In genomic region chr2:200586644-200586975, GRCh38 we compare ENCODE assay signal across 9 cellular contexts. TPM values are rescaled to one million over a fixed set of nuclear protein-coding genes. Genes with fewer than 3 reads are reported as not detected.
A peak's percentile ranks its signal among the peaks of the same experiment; 100 is the strongest.
DNase-seq lines count a peak whose midpoint lies in the region; ATAC-seq and TF ChIP-seq lines count a peak whose summit lies in the region.
"Had no signal": no experiment of that assay in that cellular context is flagged by ENCODE, and none has a peak within 500 bp of the region (broad histone marks: within the 10 kb centered on the region; RNA-seq: fewer than 3 reads in every experiment).

No MANE protein-coding gene starts in this region.

- H3K36me3 ChIP-seq in BE2C: no peaks in the 10 kb centered on the region
- no peaks in the 10 kb centered on the region for H3K36me3 ChIP-seq in osteoblast (ENCODE audit: insufficient read depth, low read length)

- H3K27me3 ChIP-seq in BE2C (no peaks in the 10 kb centered on the region), osteoblast (ENCODE audit: insufficient read depth, low read length) (no peaks in the 10 kb centered on the region)

- peaks cover 7% of the 10 kb centered on the region for H3K4me1 Mint-ChIP-seq in T-helper 17 cell

- H3K4me3 Mint-ChIP-seq in T-helper 17 cell: peak overlapping the region; percentile 84

- peak overlapping the region; percentile 30 for H3K27ac ChIP-seq in osteoblast (ENCODE audit: low read depth, low read length)

- H3K4me1 ChIP-seq in BE2C: no peaks in the 10 kb centered on the region
- H3K4me1 ChIP-seq in osteoblast (ENCODE audit: insufficient read depth, low read length): peaks cover 4% of the 10 kb centered on the region

- H3K4me2 ChIP-seq in osteoblast (ENCODE audit: insufficient read depth, low read length): peak overlapping the region; percentile 96

- no peaks in the 10 kb centered on the region for H4K20me1 ChIP-seq in osteoblast (ENCODE audit: insufficient read depth, low read length)

- H3K9me3 ChIP-seq in BE2C (no peaks in the 10 kb centered on the region), T-helper 17 cell (ENCODE audit: control insufficient read depth, low read length, poor library complexity, severe bottlenecking) (no peaks in the 10 kb centered on the region), osteoblast (ENCODE audit: low read depth, low read length) (no peaks in the 10 kb centered on the region)

- H3K79me2 ChIP-seq in osteoblast (ENCODE audit: insufficient read depth, low read length): no peaks in the 10 kb centered on the region

- no peak overlapping the region for H3K27ac Mint-ChIP-seq in T-helper 17 cell

- H3K36me3 Mint-ChIP-seq in T-helper 17 cell (ENCODE audit: low read depth): peaks cover 3% of the 10 kb centered on the region

- peak overlapping the region; percentile 98 for H2AFZ ChIP-seq in osteoblast (ENCODE audit: low read length)

- ATAC-seq in T-helper 17 cell (no peak), GM21528 (IDR thresholded peaks at IDR 0.05; ENCODE audit: low FRiP score, unreplicated experiment) (no peak), GM21717 (IDR thresholded peaks at IDR 0.05; ENCODE audit: unreplicated experiment) (no peak), GM19397 (IDR thresholded peaks at IDR 0.05; ENCODE audit: unreplicated experiment) (no peak)

- H3K27me3 Mint-ChIP-seq in T-helper 17 cell: peaks cover 16% of the 10 kb centered on the region

- H3K4me3 ChIP-seq in BE2C (ENCODE audit: low read depth, low read length) (peak overlapping the region; percentile 61; the same call in 1 of the 2 replicates), fibroblast of villous mesenchyme (ENCODE audit: low read depth, low read length) (peak overlapping the region; percentile 68), osteoblast (ENCODE audit: insufficient read depth, low read length) (peak overlapping the region; percentile 82)

- TF ChIP-seq CTCF in BE2C (IDR thresholded peaks at IDR 0.05; ENCODE audit: low read depth, low read length): no peak
- no peak for TF ChIP-seq CTCF in fibroblast of villous mesenchyme (IDR thresholded peaks at IDR 0.05; ENCODE audit: insufficient read depth, low read depth, low read length)
- TF ChIP-seq CTCF in osteoblast (IDR thresholded peaks at IDR 0.05; ENCODE audit: extremely low read depth, low read depth, low read length): no peak

- DNase-seq in BE2C (no peak), T-helper 17 cell (no peak), fibroblast of villous mesenchyme (ENCODE audit: low read depth) (no peak), osteoblast (ENCODE audit: insufficient read length, low spot score, missing footprints) (no peak), mucosa of gallbladder (ENCODE audit: low spot score) (no peak)
- DNase-seq: DMS 273 treated with DMSO at 0.1 percent for 48 hours had no signal

RNA-seq across cellular contexts. Expression of gene AOX1, which starts 0.8 kb away (rescaled TPM):
- polyA plus RNA-seq in BE2C (2012; ENCODE audit: insufficient read depth, insufficient read length, low read depth): 1.0 TPM
- total RNA-seq in T-helper 17 cell (not detected), fibroblast of villous mesenchyme (17.7 and 57.4 TPM in 2 replicates), osteoblast (76.4 and 87.8 TPM in 2 replicates), mucosa of gallbladder (119 TPM)

Comparison
In these comparisons a context has a peak if more than half of its experiments do, and no peak if none do; other contexts are left out.
1. RNA of gene AOX1, which starts 0.8 kb away (total RNA-seq): 119 TPM in mucosa of gallbladder (single experiment), 76.4 to 87.8 TPM in osteoblast and 17.7 to 57.4 TPM in fibroblast of villous mesenchyme; not detected in T-helper 17 cell; every median in the first group is over 10 times any median in the second.
2. Peak in every context shown above with its lines, with median percentiles within 50 percentile points of each other: H3K4me3 ChIP-seq.